ENCODE assay signal across 20 cellular contexts in genomic region chr2:2834105-2834504, GRCh38.
DNase-seq lines count a peak whose midpoint lies in the region; ATAC-seq and TF ChIP-seq lines count a peak whose summit lies in the region.
"Had no signal": no experiment of that assay in that cellular context is flagged by ENCODE, and none has a peak within 500 bp of the region (broad histone marks: within the 10 kb centered on the region; RNA-seq: fewer than 3 reads in every experiment).

No MANE protein-coding gene starts in this region.

- no peak for ATAC-seq in activated CD8-positive, alpha-beta memory T cell treated with anti-CD3 and anti-CD28 coated beads, Interleukin-2, amount 10 ng/mL, durations not matched to agents 7 days and 5 days
- no peak for ATAC-seq in stimulated activated naive B cell treated with anti-CD40 and anti-IgM and Interleukin-4, amounts not matched to agents 10 μg/mL and 1 μg/mL and 100 μg/mL, for 72 hours (replicated peaks)
- ATAC-seq in activated T-helper 17 cell treated with anti-CD3 and anti-CD28 coated beads, Interleukin-2, amount 50 U/mL, for 72 hours (replicated peaks), result no peak
- ATAC-seq: GM12878, GM23338 had no signal

- H3K27ac Mint-ChIP-seq in activated CD8-positive, alpha-beta memory T cell treated with anti-CD3 and anti-CD28 coated beads, Interleukin-2, amount 10 ng/mL, durations not matched to agents 7 days and 5 days, result no peak overlapping the region
- no peak overlapping the region for H3K27ac Mint-ChIP-seq in osteocyte (ENCODE audit: unreplicated experiment)
- no peak overlapping the region for H3K27ac Mint-ChIP-seq in stimulated activated naive B cell treated with anti-CD40 and anti-IgM and Interleukin-4, amounts not matched to agents 10 μg/mL and 1 μg/mL and 100 μg/mL, for 72 hours
- H3K27ac Mint-ChIP-seq in activated T-helper 17 cell treated with anti-CD3 and anti-CD28 coated beads, Interleukin-2, amount 50 U/mL, for 72 hours, result no peak overlapping the region
- H3K27ac Mint-ChIP-seq: CD4-positive, alpha-beta T cell; GM23338; H9 had no signal

- no peaks in the 10 kb centered on the region for H3K4me1 Mint-ChIP-seq in activated CD8-positive, alpha-beta memory T cell treated with anti-CD3 and anti-CD28 coated beads, Interleukin-2, amount 10 ng/mL, durations not matched to agents 7 days and 5 days
- no peaks in the 10 kb centered on the region for H3K4me1 Mint-ChIP-seq in osteocyte (ENCODE audit: unreplicated experiment)
- H3K4me1 Mint-ChIP-seq in stimulated activated naive B cell treated with anti-CD40 and anti-IgM and Interleukin-4, amounts not matched to agents 10 μg/mL and 1 μg/mL and 100 μg/mL, for 72 hours, result no peaks in the 10 kb centered on the region
- no peaks in the 10 kb centered on the region for H3K4me1 Mint-ChIP-seq in activated T-helper 17 cell treated with anti-CD3 and anti-CD28 coated beads, Interleukin-2, amount 50 U/mL, for 72 hours

- H3K4me3 Mint-ChIP-seq in activated CD8-positive, alpha-beta memory T cell treated with anti-CD3 and anti-CD28 coated beads, Interleukin-2, amount 10 ng/mL, durations not matched to agents 7 days and 5 days, result no peak overlapping the region
- H3K4me3 Mint-ChIP-seq in osteocyte (ENCODE audit: unreplicated experiment), result no peak overlapping the region
- no peak overlapping the region for H3K4me3 Mint-ChIP-seq in stimulated activated naive B cell treated with anti-CD40 and anti-IgM and Interleukin-4, amounts not matched to agents 10 μg/mL and 1 μg/mL and 100 μg/mL, for 72 hours
- H3K4me3 Mint-ChIP-seq in activated T-helper 17 cell treated with anti-CD3 and anti-CD28 coated beads, Interleukin-2, amount 50 U/mL, for 72 hours, result no peak overlapping the region
- H3K4me3 Mint-ChIP-seq: CD4-positive, alpha-beta T cell; GM23338; H9 had no signal

- CTCF ChIA-PET in activated CD8-positive, alpha-beta memory T cell treated with anti-CD3 and anti-CD28 coated beads, Interleukin-2, amount 10 ng/mL, durations not matched to agents 7 days and 5 days (lab: Charles Lee), result no interaction called here

- no peaks in the 10 kb centered on the region for H3K9me3 Mint-ChIP-seq in activated CD8-positive, alpha-beta memory T cell treated with anti-CD3 and anti-CD28 coated beads, Interleukin-2, amount 10 ng/mL, durations not matched to agents 7 days and 5 days (ENCODE audit: low read depth)
- H3K9me3 Mint-ChIP-seq in osteocyte (ENCODE audit: unreplicated experiment), result peaks cover 40% of the 10 kb centered on the region
- H3K9me3 Mint-ChIP-seq in stimulated activated naive B cell treated with anti-CD40 and anti-IgM and Interleukin-4, amounts not matched to agents 10 μg/mL and 1 μg/mL and 100 μg/mL, for 72 hours, result peaks cover 0 to 4% of the 10 kb centered on the region in 2 donors
- peaks cover 16% of the 10 kb centered on the region for H3K9me3 Mint-ChIP-seq in activated T-helper 17 cell treated with anti-CD3 and anti-CD28 coated beads, Interleukin-2, amount 50 U/mL, for 72 hours

- peak; percentile 1 for DNase-seq in activated CD8-positive, alpha-beta memory T cell treated with anti-CD3 and anti-CD28 coated beads, Interleukin-2, amount 10 ng/mL, durations not matched to agents 7 days and 5 days
- DNase-seq in activated CD8-positive, alpha-beta memory T cell treated with anti-CD3 and anti-CD28 coated beads, Interleukin-2, amount 50 U/mL, for 4 hours, result no peak
- peak; percentile 53 for DNase-seq in coronary artery (ENCODE audit: low spot score)
- DNase-seq in osteocyte (ENCODE audit: extremely low spot score, unreplicated experiment), result peak; percentile 80
- no peak for DNase-seq in stimulated activated naive B cell treated with anti-CD40 and anti-IgM and Interleukin-4, amounts not matched to agents 10 μg/mL and 1 μg/mL and 100 μg/mL, for 72 hours
- no peak for DNase-seq in central memory CD4-positive, alpha-beta T cell
- DNase-seq: CD4-positive, alpha-beta T cell; DMS53; H9; IMR-90; KG1; MM.1S; NCI-H2029; NCI-H446; NCI-H526; RPMI8226; SHP77 had no signal

- no peak for TF ChIP-seq CTCF in coronary artery (IDR thresholded peaks at IDR 0.05)
- TF ChIP-seq CTCF in osteocyte (IDR thresholded peaks at IDR 0.05), result no peak

- H3K27me3 Mint-ChIP-seq in activated CD8-positive, alpha-beta memory T cell treated with anti-CD3 and anti-CD28 coated beads, Interleukin-2, amount 10 ng/mL, durations not matched to agents 7 days and 5 days, result no peaks in the 10 kb centered on the region
- no peaks in the 10 kb centered on the region for H3K27me3 Mint-ChIP-seq in osteocyte (ENCODE audit: unreplicated experiment)
- H3K27me3 Mint-ChIP-seq in stimulated activated naive B cell treated with anti-CD40 and anti-IgM and Interleukin-4, amounts not matched to agents 10 μg/mL and 1 μg/mL and 100 μg/mL, for 72 hours, result peaks cover 12 to 15% of the 10 kb centered on the region in 2 donors
- peaks cover 12% of the 10 kb centered on the region for H3K27me3 Mint-ChIP-seq in activated T-helper 17 cell treated with anti-CD3 and anti-CD28 coated beads, Interleukin-2, amount 50 U/mL, for 72 hours
- H3K27me3 Mint-ChIP-seq: CD4-positive, alpha-beta T cell had no signal

- no peaks in the 10 kb centered on the region for H3K36me3 Mint-ChIP-seq in activated CD8-positive, alpha-beta memory T cell treated with anti-CD3 and anti-CD28 coated beads, Interleukin-2, amount 10 ng/mL, durations not matched to agents 7 days and 5 days
- no peaks in the 10 kb centered on the region for H3K36me3 Mint-ChIP-seq in osteocyte (ENCODE audit: unreplicated experiment)
- H3K36me3 Mint-ChIP-seq in stimulated activated naive B cell treated with anti-CD40 and anti-IgM and Interleukin-4, amounts not matched to agents 10 μg/mL and 1 μg/mL and 100 μg/mL, for 72 hours, result no peaks in the 10 kb centered on the region
- no peaks in the 10 kb centered on the region for H3K36me3 Mint-ChIP-seq in activated T-helper 17 cell treated with anti-CD3 and anti-CD28 coated beads, Interleukin-2, amount 50 U/mL, for 72 hours (ENCODE audit: low read depth)

- H3K27ac ChIP-seq in coronary artery, result no peak overlapping the region

- H3K4me3 ChIP-seq in coronary artery, result no peak overlapping the region
- H3K4me3 ChIP-seq: GM12878, GM23338 had no signal

Comparison
In these comparisons a context has a peak if more than half of its experiments do, and no peak if none do; other contexts are left out.
1. DNase-seq: peak in activated CD8-positive, alpha-beta memory T cell treated with anti-CD3 and anti-CD28 coated beads, Interleukin-2, amount 10 ng/mL, durations not matched to agents 7 days and 5 days (single experiment), coronary artery (single experiment) and osteocyte (single experiment); none in activated CD8-positive, alpha-beta memory T cell treated with anti-CD3 and anti-CD28 coated beads, Interleukin-2, amount 50 U/mL, for 4 hours (single experiment), stimulated activated naive B cell treated with anti-CD40 and anti-IgM and Interleukin-4, amounts not matched to agents 10 μg/mL and 1 μg/mL and 100 μg/mL, for 72 hours (single experiment) and central memory CD4-positive, alpha-beta T cell (single experiment).